Comparison of ENCODE assay signal across 8 cellular contexts in genomic region chr17:39197380-39198185, GRCh38. TPM values are rescaled to one million over a fixed set of nuclear protein-coding genes. Genes with fewer than 3 reads are reported as not detected.
DNase-seq lines count a peak whose midpoint lies in the region; ATAC-seq and TF ChIP-seq lines count a peak whose summit lies in the region.

CACNB1 (minus strand) TSS chr17:39197669; CDS start chr17:39197495, 174 bp downstream.

- H4K20me1 ChIP-seq in Loucy (ENCODE audit: insufficient read depth, low read length, poor library complexity, severe bottlenecking): peaks cover 63% of the 10 kb centered on the region

- TF ChIP-seq CTCF in Loucy (conservative IDR thresholded peaks at IDR 0.05; ENCODE audit: low read length) (no peak), parathyroid adenoma (IDR thresholded peaks at IDR 0.05) (no peak)

- H3K4me1 ChIP-seq in Loucy (ENCODE audit: insufficient read depth, low read length, poor library complexity, severe bottlenecking): peaks cover 67% of the 10 kb centered on the region
- peaks cover 19% of the 10 kb centered on the region for H3K4me1 ChIP-seq in parathyroid adenoma
- peaks cover 31% of the 10 kb centered on the region for H3K4me1 ChIP-seq in thymus (ENCODE audit: control insufficient read depth, insufficient read depth, low read length)

- H3K27ac ChIP-seq in parathyroid adenoma (peak within 1 kb of the TSS; percentile 61), thymus (ENCODE audit: low read depth) (peak within 1 kb of the TSS; percentile 64)

- H3K27me3 ChIP-seq in Loucy (ENCODE audit: insufficient read depth, low read length, poor library complexity, severe bottlenecking) (peaks cover 4% of the 10 kb centered on the region), parathyroid adenoma (ENCODE audit: control insufficient read depth, insufficient read depth, low read length) (no peaks in the 10 kb centered on the region), thymus (ENCODE audit: control insufficient read depth, insufficient read depth) (no peaks in the 10 kb centered on the region)

- H3F3A ChIP-seq in Loucy (ENCODE audit: low read depth): peaks cover 3% of the 10 kb centered on the region; the same call in 1 of the 2 replicates

- H3K9me3 Mint-ChIP-seq in activated naive CD8-positive, alpha-beta T cell treated with anti-CD3 and anti-CD28 coated beads, Interleukin-2, amount 10 ng/mL, durations not matched to agents 7 days and 5 days: no peaks in the 10 kb centered on the region

- peaks cover 21% of the 10 kb centered on the region for H3K36me3 Mint-ChIP-seq in activated naive CD8-positive, alpha-beta T cell treated with anti-CD3 and anti-CD28 coated beads, Interleukin-2, amount 10 ng/mL, durations not matched to agents 7 days and 5 days

- peak within 1 kb of the TSS; percentile 97 for H3K4me2 ChIP-seq in Loucy (ENCODE audit: low read depth, low read length, poor library complexity, severe bottlenecking)
- peak within 1 kb of the TSS; percentile 84 for H3K4me2 ChIP-seq in parathyroid adenoma (ENCODE audit: low read length)

- H3K4me3 ChIP-seq in Loucy (ENCODE audit: low read length, poor library complexity, severe bottlenecking) (peak within 1 kb of the TSS; percentile 95), parathyroid adenoma (ENCODE audit: low read depth, low read length) (peak within 1 kb of the TSS; percentile 71), thymus (ENCODE audit: low read length) (peak within 1 kb of the TSS; percentile 88)

- peak within 1 kb of the TSS; percentile 75 for H2AFZ ChIP-seq in Loucy (ENCODE audit: low read length)
- H2AFZ ChIP-seq in parathyroid adenoma: peak within 1 kb of the TSS; percentile 96

- POLR2A ChIA-PET in activated naive CD8-positive, alpha-beta T cell treated with anti-CD3 and anti-CD28 coated beads, Interleukin-2, amount 10 ng/mL, durations not matched to agents 7 days and 5 days (lab: Charles Lee): interaction anchor here (0.7 kb wide), 1 partner anchor 33 kb away, joined by 3 read pairs; no protein-coding TSS in a partner anchor

- H3K27ac Mint-ChIP-seq in activated naive CD8-positive, alpha-beta T cell treated with anti-CD3 and anti-CD28 coated beads, Interleukin-2, amount 10 ng/mL, durations not matched to agents 7 days and 5 days: peak within 1 kb of the TSS; percentile 72

- WGBS in thymus: 2% methylated on average over 55 of the region's 55 CpGs

- peak within 1 kb of the TSS; percentile 89 for H3K4me3 Mint-ChIP-seq in activated naive CD8-positive, alpha-beta T cell treated with anti-CD3 and anti-CD28 coated beads, Interleukin-2, amount 10 ng/mL, durations not matched to agents 7 days and 5 days

- H3K4me1 Mint-ChIP-seq in activated naive CD8-positive, alpha-beta T cell treated with anti-CD3 and anti-CD28 coated beads, Interleukin-2, amount 10 ng/mL, durations not matched to agents 7 days and 5 days: peaks cover 54% of the 10 kb centered on the region

- H3K9ac ChIP-seq in Loucy (ENCODE audit: low read depth, low read length, poor library complexity, severe bottlenecking) (peak within 1 kb of the TSS; percentile 96), parathyroid adenoma (no peak within 1 kb of the TSS)

- H3K9me3 ChIP-seq in Loucy (ENCODE audit: insufficient read depth, low read depth, low read length) (no peaks in the 10 kb centered on the region), parathyroid adenoma (ENCODE audit: control insufficient read depth, low read length) (no peaks in the 10 kb centered on the region), thymus (ENCODE audit: control insufficient read depth) (no peaks in the 10 kb centered on the region)

- H3K79me2 ChIP-seq in Loucy (ENCODE audit: insufficient read depth, low read length) (peaks cover 73% of the 10 kb centered on the region), parathyroid adenoma (peaks cover 11% of the 10 kb centered on the region)

- H3K9me2 ChIP-seq in Loucy (replicated peaks; ENCODE audit: low read depth, low read length): no peaks in the 10 kb centered on the region

- intact Hi-C loops in Right ventricle myocardium superior (cut with DNase I): no loop called here

- no peaks in the 10 kb centered on the region for H3K27me3 Mint-ChIP-seq in activated naive CD8-positive, alpha-beta T cell treated with anti-CD3 and anti-CD28 coated beads, Interleukin-2, amount 10 ng/mL, durations not matched to agents 7 days and 5 days

- H3K36me3 ChIP-seq in Loucy (ENCODE audit: insufficient read depth, low read length) (peaks cover 22% of the 10 kb centered on the region), parathyroid adenoma (ENCODE audit: control insufficient read depth, insufficient read depth, low read length) (no peaks in the 10 kb centered on the region), thymus (ENCODE audit: control insufficient read depth, insufficient read depth) (peaks cover 28% of the 10 kb centered on the region)

- ATAC-seq in activated naive CD8-positive, alpha-beta T cell treated with anti-CD3 and anti-CD28 coated beads, Interleukin-2, amount 10 ng/mL, durations not matched to agents 7 days and 5 days (ENCODE audit: low read depth): peak; percentile 63
- peak; percentile 71 for ATAC-seq in Right ventricle myocardium superior (ENCODE audit: poor library complexity)

- DNase-seq in GM03348 (ENCODE audit: low spot score): peak; percentile 95
- DNase-seq in SW480 (ENCODE audit: low spot score): peak; percentile 76
- DNase-seq in activated naive CD8-positive, alpha-beta T cell treated with anti-CD3 and anti-CD28 coated beads, Interleukin-2, amount 10 ng/mL, durations not matched to agents 7 days and 5 days: peak; percentile 76
- peak; percentile 87 for DNase-seq in Right ventricle myocardium superior
- no peak for DNase-seq in AML-193 (lab: John Stamatoyannopoulos, UW)

RNA-seq across cellular contexts. Expression of gene CACNB1, which starts in this region (rescaled TPM):
- 10 to 100 TPM; 25.9 to 27.2 TPM for total RNA-seq in activated naive CD8-positive, alpha-beta T cell treated with anti-CD3 and anti-CD28 coated beads, Interleukin-2, amount 10 ng/mL, durations not matched to agents 7 days and 5 days
- 4.6 TPM for total RNA-seq in Right ventricle myocardium superior
- 11.7 TPM for polyA plus RNA-seq in thymus

Comparison
In these comparisons a context has a peak if more than half of its experiments do, and no peak if none do; other contexts are left out.
1. DNase-seq: peak in GM03348 (single experiment), SW480 (single experiment), activated naive CD8-positive, alpha-beta T cell treated with anti-CD3 and anti-CD28 coated beads, Interleukin-2, amount 10 ng/mL, durations not matched to agents 7 days and 5 days (single experiment) and Right ventricle myocardium superior (single experiment); none in AML-193 (0 of 2).
2. Peak in every context shown above with its lines, with median percentiles within 50 percentile points of each other: H3K4me3 ChIP-seq.